ENCODE assay signal across 12 cellular contexts in the genomic region with DNA sequence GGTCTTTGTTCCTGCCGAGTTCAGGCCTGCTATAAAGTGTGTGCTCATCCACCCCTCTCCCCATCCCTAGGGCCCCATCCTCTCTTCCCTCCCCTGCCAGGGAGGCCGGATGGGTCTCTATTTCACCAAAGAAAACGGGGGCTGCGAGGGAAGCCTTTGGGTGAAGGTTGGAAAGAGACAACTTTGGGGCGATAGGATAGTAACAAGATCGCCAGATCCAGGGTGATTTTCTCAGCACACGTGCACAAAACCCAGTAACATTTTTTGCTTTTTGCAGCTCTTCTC. TPM values are rescaled to one million over a fixed set of nuclear protein-coding genes. Genes with fewer than 3 reads are reported as not detected.
DNase-seq lines count a peak whose midpoint lies in the region; TF ChIP-seq lines count a peak whose summit lies in the region.
"Had no signal": no experiment of that assay in that cellular context is flagged by ENCODE, and none has a peak within 500 bp of the region (broad histone marks: within the 10 kb centered on the region; RNA-seq: fewer than 3 reads in every experiment).

No MANE protein-coding gene starts in this region.

- intact Hi-C loops in activated T-helper 1 cell treated with anti-CD3 and anti-CD28 coated beads, Interleukin-12 subunit alpha, Interleukin-12 subunit beta, Interleukin-2, Interleukin-4 antibody, amounts not matched to agents 30 ng/mL and 10 ng/mL and 1 ng/mL, durations not matched to agents 14 hours and 24 hours and 36 hours (cut with micrococcal nuclease), result no loop called here
- intact Hi-C loops in tibial artery (cut with DNase I; ENCODE audit: low total_unique reads), result loop anchor here (2.0 to 5.0 kb wide), 2 partner anchors 116 to 159 kb away; a partner anchor contains a TSS

- H3K9me3 ChIP-seq in muscle layer of duodenum (ENCODE audit: control insufficient read depth in 1 of 2, low read length in 2 of 2) (no peaks in the 10 kb centered on the region), tibial artery (no peaks in the 10 kb centered on the region)
- H3K9me3 ChIP-seq: pancreas had no signal

- no peaks in the 10 kb centered on the region for H3K27me3 Mint-ChIP-seq in activated T-cell treated with anti-CD3 and anti-CD28 coated beads, Interleukin-2, amount 50 U/mL, for 24 hours
- no peaks in the 10 kb centered on the region for H3K27me3 Mint-ChIP-seq in activated T-helper 1 cell treated with anti-CD3 and anti-CD28 coated beads, Interleukin-12 subunit alpha, Interleukin-12 subunit beta, Interleukin-2, Interleukin-4 antibody, amounts not matched to agents 30 ng/mL and 10 ng/mL and 1 ng/mL, durations not matched to agents 14 hours and 24 hours and 36 hours (ENCODE audit: insufficient read depth)
- H3K27me3 Mint-ChIP-seq in immature natural killer cell (ENCODE audit: low read depth in 3 of 3), result peaks cover 8 to 22% (median 10%) of the 10 kb centered on the region in 3 donors

- peak overlapping the region; percentile 36 for H3K27ac ChIP-seq in muscle layer of duodenum (ENCODE audit: low read length)
- peak overlapping the region; percentile 35 to 44 for H3K27ac ChIP-seq in tibial artery

- H3K27ac Mint-ChIP-seq in activated T-cell treated with anti-CD3 and anti-CD28 coated beads, Interleukin-2, amount 50 U/mL, for 24 hours, result peak overlapping the region; percentile 100
- H3K27ac Mint-ChIP-seq in activated T-helper 1 cell treated with anti-CD3 and anti-CD28 coated beads, Interleukin-12 subunit alpha, Interleukin-12 subunit beta, Interleukin-2, Interleukin-4 antibody, amounts not matched to agents 30 ng/mL and 10 ng/mL and 1 ng/mL, durations not matched to agents 14 hours and 24 hours and 36 hours, result peak overlapping the region; percentile 69
- H3K27ac Mint-ChIP-seq in immature natural killer cell, result no peak overlapping the region

- H3K4me3 Mint-ChIP-seq in activated T-cell treated with anti-CD3 and anti-CD28 coated beads, Interleukin-2, amount 50 U/mL, for 24 hours, result peak overlapping the region; percentile 54
- H3K4me3 Mint-ChIP-seq in activated T-helper 1 cell treated with anti-CD3 and anti-CD28 coated beads, Interleukin-12 subunit alpha, Interleukin-12 subunit beta, Interleukin-2, Interleukin-4 antibody, amounts not matched to agents 30 ng/mL and 10 ng/mL and 1 ng/mL, durations not matched to agents 14 hours and 24 hours and 36 hours, result peak overlapping the region; percentile 31
- peak overlapping the region in 1 of 5 donors; percentile 40 for H3K4me3 Mint-ChIP-seq in immature natural killer cell

- peaks cover 97% of the 10 kb centered on the region for H3K4me1 Mint-ChIP-seq in activated T-cell treated with anti-CD3 and anti-CD28 coated beads, Interleukin-2, amount 50 U/mL, for 24 hours (ENCODE audit: low read depth)
- H3K4me1 Mint-ChIP-seq in activated T-helper 1 cell treated with anti-CD3 and anti-CD28 coated beads, Interleukin-12 subunit alpha, Interleukin-12 subunit beta, Interleukin-2, Interleukin-4 antibody, amounts not matched to agents 30 ng/mL and 10 ng/mL and 1 ng/mL, durations not matched to agents 14 hours and 24 hours and 36 hours (ENCODE audit: low read depth), result peaks cover 92% of the 10 kb centered on the region
- H3K4me1 Mint-ChIP-seq in immature natural killer cell, result peaks cover 54 to 80% of the 10 kb centered on the region in 2 donors

- H3K36me3 Mint-ChIP-seq in activated T-cell treated with anti-CD3 and anti-CD28 coated beads, Interleukin-2, amount 50 U/mL, for 24 hours (ENCODE audit: low read depth), result peaks cover 100% of the 10 kb centered on the region
- H3K36me3 Mint-ChIP-seq in activated T-helper 1 cell treated with anti-CD3 and anti-CD28 coated beads, Interleukin-12 subunit alpha, Interleukin-12 subunit beta, Interleukin-2, Interleukin-4 antibody, amounts not matched to agents 30 ng/mL and 10 ng/mL and 1 ng/mL, durations not matched to agents 14 hours and 24 hours and 36 hours (ENCODE audit: low read depth), result peaks cover 83% of the 10 kb centered on the region
- H3K36me3 Mint-ChIP-seq in immature natural killer cell, result peaks cover 0 to 3% (median 0%) of the 10 kb centered on the region in 3 donors

- H3K4me3 ChIP-seq in muscle layer of duodenum (ENCODE audit: low read depth in 1 of 2, low read length in 2 of 2) (no peak overlapping the region), tibial artery (no peak overlapping the region)
- H3K4me3 ChIP-seq: pancreas had no signal

- H3K27me3 ChIP-seq in muscle layer of duodenum (ENCODE audit: low read depth, low read length) (no peaks in the 10 kb centered on the region), tibial artery (no peaks in the 10 kb centered on the region)
- H3K27me3 ChIP-seq: pancreas had no signal

- H3K36me3 ChIP-seq in muscle layer of duodenum (ENCODE audit: control insufficient read depth in 1 of 2, insufficient read depth in 2 of 2, low read length in 2 of 2) (no peaks in the 10 kb centered on the region), tibial artery (no peaks in the 10 kb centered on the region)
- H3K36me3 ChIP-seq: pancreas had no signal

- H3K4me1 ChIP-seq in muscle layer of duodenum (ENCODE audit: control insufficient read depth in 1 of 2, insufficient read depth in 2 of 2, low read length in 2 of 2) (peaks cover 16 to 39% of the 10 kb centered on the region in 2 donors), tibial artery (peaks cover 0 to 39% (median 11%) of the 10 kb centered on the region in 4 donors)

- TF ChIP-seq CTCF in tibial artery (IDR thresholded peaks at IDR 0.05), result no peak

- H3K9me3 Mint-ChIP-seq in activated T-cell treated with anti-CD3 and anti-CD28 coated beads, Interleukin-2, amount 50 U/mL, for 24 hours, result no peaks in the 10 kb centered on the region
- no peaks in the 10 kb centered on the region for H3K9me3 Mint-ChIP-seq in activated T-helper 1 cell treated with anti-CD3 and anti-CD28 coated beads, Interleukin-12 subunit alpha, Interleukin-12 subunit beta, Interleukin-2, Interleukin-4 antibody, amounts not matched to agents 30 ng/mL and 10 ng/mL and 1 ng/mL, durations not matched to agents 14 hours and 24 hours and 36 hours
- H3K9me3 Mint-ChIP-seq in immature natural killer cell, result peaks cover 0 to 2% (median 0%) of the 10 kb centered on the region in 6 donors

- peak; percentile 29 for DNase-seq in activated T-cell treated with anti-CD3 and anti-CD28 coated beads, Interleukin-2, amount 50 U/mL, for 24 hours
- DNase-seq in activated T-cell treated with anti-CD3 and anti-CD28 coated beads for 4 hours (no peak), tibial artery (peak in 1 of 2 donors; percentile 39), immature natural killer cell (no peak), NCI-H2081 treated with DMSO at 0.1 percent for 48 hours (lab: John Stamatoyannopoulos, UW) (no peak), SHP77 (lab: John Stamatoyannopoulos, UW) (no peak)
- no peak for DNase-seq in activated T-helper 1 cell treated with anti-CD3 and anti-CD28 coated beads, Interleukin-12 subunit alpha, Interleukin-12 subunit beta, Interleukin-2, Interleukin-4 antibody, amounts not matched to agents 30 ng/mL and 10 ng/mL and 1 ng/mL, durations not matched to agents 14 hours and 24 hours and 36 hours (ENCODE audit: low spot score)
- DNase-seq: GF-D8, NCI-H345 had no signal

RNA-seq across cellular contexts. Expression of a gene that starts 7.0 kb away (rescaled TPM):
- 165 and 166 TPM in 2 replicates for total RNA-seq in activated T-helper 1 cell treated with anti-CD3 and anti-CD28 coated beads, Interleukin-12 subunit alpha, Interleukin-12 subunit beta, Interleukin-2, Interleukin-4 antibody, amounts not matched to agents 30 ng/mL and 10 ng/mL and 1 ng/mL, durations not matched to agents 14 hours and 24 hours and 36 hours
- 10 to 100 TPM; 29.6 to 50.9 (median 43.2) TPM for polyA plus RNA-seq in immature natural killer cell
- total RNA-seq: epithelial cell of proximal tubule had no signal

RNA-seq across cellular contexts. Expression of a gene that starts 56.8 kb away (rescaled TPM):
- total RNA-seq in activated T-helper 1 cell treated with anti-CD3 and anti-CD28 coated beads, Interleukin-12 subunit alpha, Interleukin-12 subunit beta, Interleukin-2, Interleukin-4 antibody, amounts not matched to agents 30 ng/mL and 10 ng/mL and 1 ng/mL, durations not matched to agents 14 hours and 24 hours and 36 hours, result 14.5 and 15.5 TPM in 2 replicates
- polyA plus RNA-seq in immature natural killer cell, result under 1 TPM in 1 of 3 donors, not detected in 2; 0.12 TPM
- total RNA-seq: epithelial cell of proximal tubule had no signal
- polyA plus RNA-seq: pancreas had no signal

Comparison
In these comparisons a context has a peak if more than half of its experiments do, and no peak if none do; other contexts are left out.
1. H3K27ac Mint-ChIP-seq: peak in activated T-cell treated with anti-CD3 and anti-CD28 coated beads, Interleukin-2, amount 50 U/mL, for 24 hours (single experiment) and activated T-helper 1 cell treated with anti-CD3 and anti-CD28 coated beads, Interleukin-12 subunit alpha, Interleukin-12 subunit beta, Interleukin-2, Interleukin-4 antibody, amounts not matched to agents 30 ng/mL and 10 ng/mL and 1 ng/mL, durations not matched to agents 14 hours and 24 hours and 36 hours (single experiment); none in immature natural killer cell (0 of 6).